In the genomic region with DNA sequence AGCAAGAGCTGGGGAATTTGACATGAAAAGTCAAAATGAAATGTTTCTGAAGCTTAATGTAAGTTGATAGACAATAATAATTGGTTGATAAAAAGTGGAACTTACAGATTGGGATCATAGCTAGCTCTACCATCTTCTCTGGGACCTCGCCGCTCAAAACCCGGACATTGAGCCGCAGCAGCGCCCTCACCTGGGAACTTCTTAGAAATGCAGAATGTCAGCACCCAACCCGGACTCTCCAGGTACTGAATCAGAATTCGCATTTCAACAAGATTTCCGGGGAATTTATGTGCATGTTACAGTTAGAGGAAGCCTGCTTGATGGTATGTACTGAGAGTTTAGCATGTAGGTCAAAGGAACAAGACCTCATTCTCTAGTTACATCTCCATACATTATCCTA, we compare ENCODE assay signal across 8 cellular contexts. TPM values are rescaled to one million over a fixed set of nuclear protein-coding genes. Genes with fewer than 3 reads are reported as not detected.
A peak's percentile ranks its signal among the peaks of the same experiment; 100 is the strongest.
DNase-seq lines count a peak whose midpoint lies in the region; ATAC-seq, FAIRE-seq and TF ChIP-seq lines count a peak whose summit lies in the region.

No MANE protein-coding gene starts in this region.

- 64% methylated on average over 7 of the region's 8 CpGs; no CpG with 5 or more reads in 1 of the 2 experiments for whole genome bisulfite sequencing in IMR-90 (ENCODE audit: extremely low coverage in 2 of 2, insufficient read length in 1 of 2), 2 experiments

- dilution Hi-C loops in IMR-90 (cut with HindIII; ENCODE audit: low sequenced_read_pairs, unreplicated experiment), result no loop called here

- H2BK20ac ChIP-seq in IMR-90 (ENCODE audit: low read depth, low read length), result no peak overlapping the region

- no peak overlapping the region for H3K18ac ChIP-seq in IMR-90 (ENCODE audit: low read depth, low read length)

- no peak overlapping the region for H2AK5ac ChIP-seq in IMR-90 (ENCODE audit: low read depth, low read length)

- no peaks in the 10 kb centered on the region for H4K20me1 ChIP-seq in IMR-90 (ENCODE audit: insufficient read depth, low read length)

- peak; percentile 55 for TF ChIP-seq CTCF in GM12865 (IDR thresholded peaks at IDR 0.05; ENCODE audit: insufficient read depth, low read depth, low read length, missing control alignments)
- peak; percentile 51 for TF ChIP-seq CTCF in IMR-90 (conservative IDR thresholded peaks at IDR 0.05; ENCODE audit: low read depth, low read length)

- intact Hi-C loops in IMR-90 (cut with micrococcal nuclease), result loop anchor here (2.0 kb wide), 1 partner anchor 144 kb away; no protein-coding TSS in a partner anchor

- no peak overlapping the region for H3K4me2 ChIP-seq in IMR-90 (ENCODE audit: low read depth, low read length)

- H3K4me3 ChIP-seq in GM12865 (ENCODE audit: low read depth, low read length) (no peak overlapping the region), IMR-90 (ENCODE audit: insufficient read depth, low read depth, low read length) (no peak overlapping the region)

- H3K9me3 ChIP-seq in IMR-90 (ENCODE audit: control insufficient read depth, insufficient read depth, low read length), result no peaks in the 10 kb centered on the region

- no peaks in the 10 kb centered on the region; the same call in 1 of the 2 replicates for H3K9me1 ChIP-seq in IMR-90 (ENCODE audit: insufficient read depth, low read length)

- H2AFZ ChIP-seq in IMR-90 (replicated peaks; ENCODE audit: low read length, poor library complexity), result no peak overlapping the region

- H2BK5ac ChIP-seq in IMR-90 (ENCODE audit: low read depth, low read length, poor library complexity, severe bottlenecking), result no peak overlapping the region

- TF ChIP-seq RAD21 in IMR-90 (IDR thresholded peaks at IDR 0.05; ENCODE audit: low read length), result peak; percentile 59

- no peak overlapping the region for H2BK120ac ChIP-seq in IMR-90 (ENCODE audit: low read depth, low read length)

- no peaks in the 10 kb centered on the region for H3K36me3 ChIP-seq in IMR-90 (ENCODE audit: control insufficient read depth, insufficient read depth, low read length)

- no peak overlapping the region for H3K4ac ChIP-seq in IMR-90 (ENCODE audit: low read depth, low read length)

- POLR2A ChIA-PET in IMR-90 (lab: Charles Lee; ENCODE audit: unreplicated experiment), result no interaction called here

- H3K56ac ChIP-seq in IMR-90 (ENCODE audit: extremely low read depth, insufficient read depth, low read length), result no peak overlapping the region

- no peaks in the 10 kb centered on the region for H3K27me3 ChIP-seq in IMR-90 (ENCODE audit: control insufficient read depth, insufficient read depth, low read length)

- H3K14ac ChIP-seq in IMR-90 (replicated peaks; ENCODE audit: low read depth, low read length), result no peak overlapping the region

- no peak overlapping the region for H2BK15ac ChIP-seq in IMR-90 (ENCODE audit: low read depth, low read length)

- no peak overlapping the region for H2AK9ac ChIP-seq in IMR-90 (replicated peaks; ENCODE audit: low read depth, low read length, poor library complexity)

- H4K91ac ChIP-seq in IMR-90 (ENCODE audit: insufficient read depth, low read depth, low read length), result no peak overlapping the region

- H3K27ac ChIP-seq in IMR-90 (ENCODE audit: insufficient read depth, low read length), result no peak overlapping the region

- no peak overlapping the region for H4K5ac ChIP-seq in IMR-90 (ENCODE audit: low read depth, low read length)

- no peak overlapping the region for H3K23ac ChIP-seq in IMR-90 (ENCODE audit: low read depth, low read length)

- H4K8ac ChIP-seq in IMR-90 (ENCODE audit: low read depth in 2 of 2, low read length in 2 of 2), result no peak overlapping the region

- CTCF ChIA-PET in IMR-90 (lab: Yijun Ruan, JAX), result interaction anchor here (0.6 to 1.7 kb wide), 6 partner anchors 33 to 340 kb away, joined by 3 to 4 read pairs (median 4); no protein-coding TSS in a partner anchor

- no TSS peak for BruUV-seq in IMR-90 (replicated peaks; lab: Mats Ljungman, UMichigan)

- no peak for TF ChIP-seq POLR2A in IMR-90 (IDR thresholded peaks at IDR 0.05; ENCODE audit: low read depth, low read length)

- ATAC-seq in IMR-90 (ENCODE audit: low read depth) (no peak), GM19467 (IDR thresholded peaks at IDR 0.05; ENCODE audit: unreplicated experiment) (no peak), HG03280 (IDR thresholded peaks at IDR 0.05; ENCODE audit: unreplicated experiment) (no peak)

- peaks cover 9% of the 10 kb centered on the region for H3K4me1 ChIP-seq in IMR-90 (ENCODE audit: control insufficient read depth, insufficient read depth, low read length)

- in situ Hi-C loops in IMR-90 (cut with MboI; ENCODE audit: low sequenced_read_pairs), result loop anchor here (5.0 kb wide), 1 partner anchor 142 kb away; no protein-coding TSS in a partner anchor

- no peak for FAIRE-seq in RCC 7860 (lab: Jason Lieb, UNC)

- H3K9ac ChIP-seq in IMR-90 (ENCODE audit: low read depth, low read length), result no peak overlapping the region

- no peaks in the 10 kb centered on the region for H3K79me1 ChIP-seq in IMR-90 (ENCODE audit: low read depth in 1 of 2, low read length in 2 of 2)

- DNase-seq in GM12865 (ENCODE audit: low read depth) (peak; percentile 45), IMR-90 (no peak), islet precursor cell (peak; percentile 75), RCC 7860 (ENCODE audit: low spot score) (no peak), SW480 (ENCODE audit: low spot score) (no peak)
- peak; percentile 26 for DNase-seq in activated CD8-positive, alpha-beta memory T cell treated with anti-CD3 and anti-CD28 coated beads, Interleukin-2, amount 50 U/mL, for 4 hours

TF ChIP-seq in IMR-90, 13 proteins besides CTCF, POLR2A, EP300 and RAD21:
- peak; percentile 57 for TF ChIP-seq SMC3 (IDR thresholded peaks at IDR 0.05; ENCODE audit: low read depth, low read length)
- TF ChIP-seq FOS (IDR thresholded peaks at IDR 0.05; ENCODE audit: low read depth, low read length), result no peak

RNA-seq across cellular contexts. Expression of a gene that starts 36.7 kb away (rescaled TPM):
- 9.9 and 11.1 TPM in 2 replicates for total RNA-seq in IMR-90 (2012; rRNA removed)
- 7.7 and 8.1 TPM in 2 replicates for polyA plus RNA-seq in IMR-90 (2012; rRNA removed)
- 2.7 and 6.9 TPM in 2 replicates for polyA plus RNA-seq in IMR-90 (2012; cell fraction: cytosol; rRNA removed)
- polyA plus RNA-seq in IMR-90 (2012; cell fraction: nucleus; rRNA removed; ENCODE audit: low replicate concordance), result 10.3 and 22.7 TPM in 2 replicates

Comparison
In these comparisons a context has a peak if more than half of its experiments do, and no peak if none do; other contexts are left out.
1. DNase-seq: peak in GM12865 (single experiment), activated CD8-positive, alpha-beta memory T cell treated with anti-CD3 and anti-CD28 coated beads, Interleukin-2, amount 50 U/mL, for 4 hours (single experiment) and islet precursor cell (single experiment); none in IMR-90 (single experiment), RCC 7860 (single experiment) and SW480 (single experiment).